Comparison of ENCODE assay signal across 20 cellular contexts in genomic region chr3:78140866-78141658, GRCh38.
A peak's percentile ranks its signal among the peaks of the same experiment; 100 is the strongest.
DNase-seq lines count a peak whose midpoint lies in the region; ATAC-seq and TF ChIP-seq lines count a peak whose summit lies in the region.
"Had no signal": no experiment of that assay in that cellular context is flagged by ENCODE, and none has a peak within 500 bp of the region (broad histone marks: within the 10 kb centered on the region; RNA-seq: fewer than 3 reads in every experiment).

No MANE protein-coding gene starts in this region.

- H3K79me2 ChIP-seq in GM23248 (ENCODE audit: insufficient read depth) = no peaks in the 10 kb centered on the region

- no peak overlapping the region for H3K27ac Mint-ChIP-seq in activated T-helper 17 cell treated with anti-CD3 and anti-CD28 coated beads, Interleukin-2, amount 50 U/mL, for 72 hours
- H3K27ac Mint-ChIP-seq: activated CD8-positive, alpha-beta T cell treated with anti-CD3 and anti-CD28 coated beads for 36 hours; activated T-helper 1 cell treated with anti-CD3 and anti-CD28 coated beads, Interleukin-12 subunit alpha, Interleukin-12 subunit beta, Interleukin-2, Interleukin-4 antibody, amounts not matched to agents 30 ng/mL and 10 ng/mL and 1 ng/mL, durations not matched to agents 14 hours and 24 hours and 36 hours; naive B cell had no signal

- H3K9me3 ChIP-seq in GM23248 (ENCODE audit: low read depth) = no peaks in the 10 kb centered on the region
- H3K9me3 ChIP-seq in RWPE2 (ENCODE audit: severe bottlenecking) = peaks cover 7% of the 10 kb centered on the region
- no peaks in the 10 kb centered on the region for H3K9me3 ChIP-seq in uterus
- H3K9me3 ChIP-seq: BE2C had no signal

- TF ChIP-seq POLR2A in uterus (IDR thresholded peaks at IDR 0.05) = no peak

- no peak overlapping the region for H3K4me3 Mint-ChIP-seq in activated T-helper 17 cell treated with anti-CD3 and anti-CD28 coated beads, Interleukin-2, amount 50 U/mL, for 72 hours
- H3K4me3 Mint-ChIP-seq: activated CD8-positive, alpha-beta T cell treated with anti-CD3 and anti-CD28 coated beads for 36 hours; activated T-helper 1 cell treated with anti-CD3 and anti-CD28 coated beads, Interleukin-12 subunit alpha, Interleukin-12 subunit beta, Interleukin-2, Interleukin-4 antibody, amounts not matched to agents 30 ng/mL and 10 ng/mL and 1 ng/mL, durations not matched to agents 14 hours and 24 hours and 36 hours; naive B cell had no signal

- intact Hi-C loops in uterus (cut with DNase I; ENCODE audit: low total_unique reads) = no loop called here

- peak; percentile 92 for ATAC-seq in RWPE2 (ENCODE audit: low read depth)
- no peak for ATAC-seq in activated T-helper 17 cell treated with anti-CD3 and anti-CD28 coated beads, Interleukin-2, amount 50 U/mL, for 72 hours (replicated peaks)
- ATAC-seq: activated CD8-positive, alpha-beta T cell treated with anti-CD3 and anti-CD28 coated beads for 36 hours had no signal

- 48 to 50% methylated on average over 4 of the region's 4 CpGs for WGBS in GM23248 (ENCODE audit: low coverage in 1 of 2, low lambda C conversion rate in 2 of 2, missing lambda C conversion rate in 2 of 2), 2 experiments

- H3K4me2 ChIP-seq in GM23248 (ENCODE audit: unreplicated experiment) = no peak overlapping the region
- H3K4me2 ChIP-seq: PC-9 had no signal

- in situ Hi-C loops in GM23248 (cut with MboI) = no loop called here

- H3K4me1 ChIP-seq in GM23248 (ENCODE audit: insufficient read depth) = peaks cover 5% of the 10 kb centered on the region
- peaks cover 34% of the 10 kb centered on the region for H3K4me1 ChIP-seq in RWPE2 (ENCODE audit: insufficient read depth, poor library complexity, severe bottlenecking)
- no peaks in the 10 kb centered on the region for H3K4me1 ChIP-seq in uterus
- H3K4me1 ChIP-seq: BE2C, colonic mucosa, left ventricle myocardium inferior, stomach had no signal

- H3K4me1 Mint-ChIP-seq in activated T-helper 17 cell treated with anti-CD3 and anti-CD28 coated beads, Interleukin-2, amount 50 U/mL, for 72 hours = no peaks in the 10 kb centered on the region
- H3K4me1 Mint-ChIP-seq: naive B cell had no signal

- H3K9me2 ChIP-seq in GM23248 (ENCODE audit: insufficient read depth) = no peaks in the 10 kb centered on the region

- H3F3A ChIP-seq in GM23248 (ENCODE audit: insufficient read depth) = no peaks in the 10 kb centered on the region

- H2AFZ ChIP-seq in GM23248 = no peak overlapping the region
- H2AFZ ChIP-seq: PC-9 had no signal

- DNase-seq in GM23248 = peak; percentile 16
- no peak for DNase-seq in RWPE2 (ENCODE audit: low spot score)
- DNase-seq in fibroblast of gingiva (ENCODE audit: low read depth) = peak; percentile 5
- DNase-seq in renal cortical epithelial cell (ENCODE audit: low read depth) = peak; percentile 56
- DNase-seq in AG20443 (ENCODE audit: low spot score) = no peak
- DNase-seq in stimulated activated CD4-positive, alpha-beta T cell treated with anti-CD3 and anti-CD28 coated beads, Interleukin-2, amount 100 ng/mL, for 48 hours = no peak
- no peak for DNase-seq in uterus
- DNase-seq: activated CD8-positive, alpha-beta T cell treated with anti-CD3 and anti-CD28 coated beads for 36 hours; BE2C; colonic mucosa; left ventricle myocardium inferior; MM.1S; naive B cell; NCI-H1930; NCI-H526; stimulated activated CD4-positive, alpha-beta T cell treated with anti-CD3 and anti-CD28 coated beads, Interleukin-15, amount 100 ng/mL, for 24 hours; stomach had no signal

- H3K4me3 ChIP-seq in GM23248 (no peak overlapping the region), RWPE2 (ENCODE audit: severe bottlenecking) (no peak overlapping the region), uterus (no peak overlapping the region)
- H3K4me3 ChIP-seq: colonic mucosa, left ventricle myocardium inferior, PC-9, stomach had no signal

- H3K27me3 Mint-ChIP-seq in activated T-helper 17 cell treated with anti-CD3 and anti-CD28 coated beads, Interleukin-2, amount 50 U/mL, for 72 hours = no peaks in the 10 kb centered on the region
- H3K27me3 Mint-ChIP-seq: activated CD8-positive, alpha-beta T cell treated with anti-CD3 and anti-CD28 coated beads for 36 hours; naive B cell had no signal

- H3K27me3 ChIP-seq in GM23248 (replicated peaks; ENCODE audit: insufficient read depth) (no peaks in the 10 kb centered on the region), RWPE2 (ENCODE audit: insufficient read depth, poor library complexity, severe bottlenecking) (no peaks in the 10 kb centered on the region), uterus (no peaks in the 10 kb centered on the region)
- H3K27me3 ChIP-seq: BE2C, colonic mucosa, stomach had no signal

- TF ChIP-seq CTCF in RWPE2 (IDR thresholded peaks at IDR 0.05; ENCODE audit: poor library complexity, severe bottlenecking) (no peak), uterus (IDR thresholded peaks at IDR 0.05) (no peak)

- H3K36me3 ChIP-seq in GM23248 (ENCODE audit: low read depth) (no peaks in the 10 kb centered on the region), RWPE2 (ENCODE audit: low read depth) (0 out of 2 replicates have a peak, but pooled peaks cover 2% of the 10 kb centered on the region), uterus (no peaks in the 10 kb centered on the region)
- H3K36me3 ChIP-seq: BE2C, colonic mucosa, left ventricle myocardium inferior, stomach had no signal

- H3K27ac ChIP-seq in GM23248 (no peak overlapping the region), RWPE2 (ENCODE audit: poor library complexity, severe bottlenecking) (peak overlapping the region; percentile 86), uterus (no peak overlapping the region)
- H3K27ac ChIP-seq: colonic mucosa, left ventricle myocardium inferior, PC-9, stomach had no signal

- H3K36me3 Mint-ChIP-seq in activated T-helper 17 cell treated with anti-CD3 and anti-CD28 coated beads, Interleukin-2, amount 50 U/mL, for 72 hours (ENCODE audit: low read depth) = no peaks in the 10 kb centered on the region
- H3K36me3 Mint-ChIP-seq: naive B cell had no signal

- no peaks in the 10 kb centered on the region for H4K20me1 ChIP-seq in GM23248 (ENCODE audit: insufficient read depth)

- H3K9me3 Mint-ChIP-seq in activated T-helper 17 cell treated with anti-CD3 and anti-CD28 coated beads, Interleukin-2, amount 50 U/mL, for 72 hours = peaks cover 14% of the 10 kb centered on the region

- no peak overlapping the region for H3K9ac ChIP-seq in GM23248

Comparison
In these comparisons a context has a peak if more than half of its experiments do, and no peak if none do; other contexts are left out.
1. DNase-seq: peak in GM23248 (single experiment), fibroblast of gingiva (single experiment) and renal cortical epithelial cell (single experiment); none in RWPE2 (single experiment), AG20443 (single experiment), stimulated activated CD4-positive, alpha-beta T cell treated with anti-CD3 and anti-CD28 coated beads, Interleukin-2, amount 100 ng/mL, for 48 hours (0 of 2) and uterus (0 of 2).